In genomic region chr1:164735315-164736052, GRCh38 we compare ENCODE assay signal across 11 cellular contexts.
DNase-seq lines count a peak whose midpoint lies in the region; ATAC-seq and TF ChIP-seq lines count a peak whose summit lies in the region.
"Had no signal": no experiment of that assay in that cellular context is flagged by ENCODE, and none has a peak within 500 bp of the region (broad histone marks: within the 10 kb centered on the region; RNA-seq: fewer than 3 reads in every experiment).

No MANE protein-coding gene starts in this region.

- no peak for TF ChIP-seq POLR2A in right lobe of liver (IDR thresholded peaks at IDR 0.05)

- no peak overlapping the region for H3K4me2 ChIP-seq in fibroblast of lung (ENCODE audit: extremely low read depth, insufficient read depth, low read length)

- no peak overlapping the region for H3K9ac ChIP-seq in fibroblast of lung (ENCODE audit: insufficient read depth, low read length)

- intact Hi-C loops in right lobe of liver (cut with DNase I), result no loop called here

- H4K20me1 ChIP-seq in fibroblast of lung (ENCODE audit: control insufficient read depth, extremely low read depth, insufficient read depth, low read length), result no peaks in the 10 kb centered on the region

- H2AFZ ChIP-seq in fibroblast of lung (ENCODE audit: low read length), result no peak overlapping the region

- H3K27me3 ChIP-seq in fibroblast of lung (ENCODE audit: control insufficient read depth, insufficient read depth, low read length) (no peaks in the 10 kb centered on the region), right lobe of liver (no peaks in the 10 kb centered on the region), MG63 (no peaks in the 10 kb centered on the region)

- H3K36me3 ChIP-seq in fibroblast of lung (ENCODE audit: control insufficient read depth, insufficient read depth, low read length) (no peaks in the 10 kb centered on the region), right lobe of liver (no peaks in the 10 kb centered on the region), MG63 (no peaks in the 10 kb centered on the region)

- no peak overlapping the region for H3K4me3 ChIP-seq in fibroblast of lung (replicated peaks in 1 of 4; ENCODE audit: control extremely low read depth in 1 of 4, insufficient read depth in 1 of 4, low read depth in 3 of 4, low read length in 4 of 4)
- H3K4me3 ChIP-seq in right lobe of liver, result no peak overlapping the region
- no peak overlapping the region for H3K4me3 ChIP-seq in MG63

- H3K27ac ChIP-seq in fibroblast of lung (ENCODE audit: insufficient read depth, low read length), result no peak overlapping the region
- H3K27ac ChIP-seq in right lobe of liver, result no peak overlapping the region

- DNase-seq in HPDE6-E6E7 (ENCODE audit: extremely low spot score), result peak; percentile 22
- DNase-seq in fibroblast of lung (ENCODE audit: low read depth in 2 of 2), result peak; percentile 70 to 71
- peak; percentile 74 for DNase-seq in putamen (ENCODE audit: low spot score)
- no peak for DNase-seq in right lobe of liver
- no peak for DNase-seq in SW 1271 (lab: John Stamatoyannopoulos, UW)
- DNase-seq in MG63, result no peak
- DNase-seq: activated T-cell treated with anti-CD3 and anti-CD28 coated beads, Interleukin-2, amount 50 U/mL, for 1 hour; left cardiac atrium; stimulated activated CD4-positive, alpha-beta T cell treated with anti-CD3 and anti-CD28 coated beads, Interleukin-12 subunit alpha, Interleukin-12 subunit beta, amount 100 ng/mL, for 4 hours had no signal

- 90% methylated on average over 6 of the region's 7 CpGs for WGBS in right lobe of liver (ENCODE audit: insufficient coverage, low coverage, low lambda C conversion rate, missing lambda C conversion rate)

- no peaks in the 10 kb centered on the region for H3K9me3 ChIP-seq in fibroblast of lung (ENCODE audit: control insufficient read depth, insufficient read depth, low read depth, low read length)
- no peaks in the 10 kb centered on the region for H3K9me3 ChIP-seq in right lobe of liver
- H3K9me3 ChIP-seq in MG63, result no peaks in the 10 kb centered on the region

- H3K4me1 ChIP-seq in fibroblast of lung (ENCODE audit: control insufficient read depth, extremely low read depth, insufficient read depth, low read length) (no peaks in the 10 kb centered on the region), right lobe of liver (no peaks in the 10 kb centered on the region)

- TF ChIP-seq CTCF in fibroblast of lung (conservative IDR thresholded peaks at IDR 0.05 in 1 of 2, IDR thresholded peaks at IDR 0.05 in 1 of 2; ENCODE audit: low read depth in 1 of 2, low read length in 2 of 2) (no peak), right lobe of liver (IDR thresholded peaks at IDR 0.05) (no peak)

- H3K79me2 ChIP-seq in fibroblast of lung (ENCODE audit: control insufficient read depth, insufficient read depth, low read length), result no peaks in the 10 kb centered on the region

- ATAC-seq in right lobe of liver (no peak), GM21360 (IDR thresholded peaks at IDR 0.05; ENCODE audit: unreplicated experiment) (no peak)

TF ChIP-seq in PFSK-1, 5 proteins besides CTCF, POLR2A, EP300 and RAD21:
- TF ChIP-seq SIN3A (IDR thresholded peaks at IDR 0.05; ENCODE audit: borderline replicate concordance, insufficient read depth, low read length) (no peak), POLR2AphosphoS5 (IDR thresholded peaks at IDR 0.05; ENCODE audit: low read depth, low read length) (peak; percentile 60), FOXP2 (optimal IDR thresholded peaks at IDR 0.05; ENCODE audit: borderline replicate concordance, extremely low read depth, extremely low read length, insufficient read depth) (no peak), TAF1 (IDR thresholded peaks at IDR 0.05; ENCODE audit: borderline replicate concordance, insufficient read depth, low read length) (no peak)
- TF ChIP-seq, protein P1, sequence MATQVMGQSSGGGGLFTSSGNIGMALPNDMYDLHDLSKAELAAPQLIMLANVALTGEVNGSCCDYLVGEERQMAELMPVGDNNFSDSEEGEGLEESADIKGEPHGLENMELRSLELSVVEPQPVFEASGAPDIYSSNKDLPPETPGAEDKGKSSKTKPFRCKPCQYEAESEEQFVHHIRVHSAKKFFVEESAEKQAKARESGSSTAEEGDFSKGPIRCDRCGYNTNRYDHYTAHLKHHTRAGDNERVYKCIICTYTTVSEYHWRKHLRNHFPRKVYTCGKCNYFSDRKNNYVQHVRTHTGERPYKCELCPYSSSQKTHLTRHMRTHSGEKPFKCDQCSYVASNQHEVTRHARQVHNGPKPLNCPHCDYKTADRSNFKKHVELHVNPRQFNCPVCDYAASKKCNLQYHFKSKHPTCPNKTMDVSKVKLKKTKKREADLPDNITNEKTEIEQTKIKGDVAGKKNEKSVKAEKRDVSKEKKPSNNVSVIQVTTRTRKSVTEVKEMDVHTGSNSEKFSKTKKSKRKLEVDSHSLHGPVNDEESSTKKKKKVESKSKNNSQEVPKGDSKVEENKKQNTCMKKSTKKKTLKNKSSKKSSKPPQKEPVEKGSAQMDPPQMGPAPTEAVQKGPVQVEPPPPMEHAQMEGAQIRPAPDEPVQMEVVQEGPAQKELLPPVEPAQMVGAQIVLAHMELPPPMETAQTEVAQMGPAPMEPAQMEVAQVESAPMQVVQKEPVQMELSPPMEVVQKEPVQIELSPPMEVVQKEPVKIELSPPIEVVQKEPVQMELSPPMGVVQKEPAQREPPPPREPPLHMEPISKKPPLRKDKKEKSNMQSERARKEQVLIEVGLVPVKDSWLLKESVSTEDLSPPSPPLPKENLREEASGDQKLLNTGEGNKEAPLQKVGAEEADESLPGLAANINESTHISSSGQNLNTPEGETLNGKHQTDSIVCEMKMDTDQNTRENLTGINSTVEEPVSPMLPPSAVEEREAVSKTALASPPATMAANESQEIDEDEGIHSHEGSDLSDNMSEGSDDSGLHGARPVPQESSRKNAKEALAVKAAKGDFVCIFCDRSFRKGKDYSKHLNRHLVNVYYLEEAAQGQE (IDR thresholded peaks at IDR 0.05; ENCODE audit: insufficient read depth in 1 of 2, low read depth in 2 of 2, low read length in 2 of 2), result no peak

Comparison
In these comparisons a context has a peak if more than half of its experiments do, and no peak if none do; other contexts are left out.
1. DNase-seq: peak in HPDE6-E6E7 (single experiment), fibroblast of lung (2 of 2) and putamen (single experiment); none in right lobe of liver (0 of 3), SW 1271 (0 of 2) and MG63 (single experiment).